ENCODE assay signal across 8 cellular contexts in genomic region chr7:1192171-1192676, GRCh38. TPM values are rescaled to one million over a fixed set of nuclear protein-coding genes. Genes with fewer than 3 reads are reported as not detected.
DNase-seq lines count a peak whose midpoint lies in the region; ATAC-seq, FAIRE-seq and TF ChIP-seq lines count a peak whose summit lies in the region.

No MANE protein-coding gene starts in this region.

- no peak overlapping the region for H3K14ac ChIP-seq in mesenchymal stem cell (ENCODE audit: low read length in 2 of 2)

- no peak overlapping the region for H2BK12ac ChIP-seq in mesenchymal stem cell (ENCODE audit: low read length in 2 of 2)

- H3K23ac ChIP-seq in mesenchymal stem cell (ENCODE audit: low read length in 2 of 2) = no peak overlapping the region

- WGBS in mesenchymal stem cell = 42% methylated on average over 15 of the region's 15 CpGs
- 57 to 62% methylated on average over 15 of the region's 15 CpGs for WGBS in aorta, 2 donors
- 53 to 61% methylated on average over 15 of the region's 15 CpGs for WGBS in pancreas, 2 donors

- H3K4me1 ChIP-seq in mesenchymal stem cell (ENCODE audit: control insufficient read depth, insufficient read depth, low read depth, low read length) (peaks cover 5% of the 10 kb centered on the region), aorta (ENCODE audit: control insufficient read depth in 1 of 2, insufficient read depth in 2 of 2, low read length in 2 of 2) (no peaks in the 10 kb centered on the region), pancreas (no peaks in the 10 kb centered on the region)

- peak overlapping the region; percentile 31 for H3K27ac Mint-ChIP-seq in activated T-cell treated with anti-CD3 and anti-CD28 coated beads, Interleukin-2, amount 50 U/mL, for 72 hours

- intact Hi-C loops in posterior vena cava (cut with DNase I) (no loop called here), aorta (cut with DNase I) (loop anchor here (5.0 kb wide), 2 partner anchors 220 to 280 kb away; no protein-coding TSS in a partner anchor), pancreas (cut with DNase I) (loop anchor here in 2 of 3 donors (10.0 kb wide), 1 partner anchor 243 kb away; no protein-coding TSS in a partner anchor)

- H3K18ac ChIP-seq in mesenchymal stem cell (ENCODE audit: low read depth in 1 of 2, low read length in 2 of 2) = no peak overlapping the region

- no peaks in the 10 kb centered on the region for H3K36me3 ChIP-seq in mesenchymal stem cell (ENCODE audit: control insufficient read depth in 1 of 2, insufficient read depth in 2 of 2, low read depth in 1 of 2, low read length in 2 of 2)
- no peaks in the 10 kb centered on the region for H3K36me3 ChIP-seq in aorta (ENCODE audit: control insufficient read depth in 1 of 2, insufficient read depth in 2 of 2, low read length in 1 of 2)
- H3K36me3 ChIP-seq in pancreas = no peaks in the 10 kb centered on the region

- no peak overlapping the region for H2AK5ac ChIP-seq in mesenchymal stem cell (ENCODE audit: low read length, severe bottlenecking)

- H3K36me3 Mint-ChIP-seq in activated T-cell treated with anti-CD3 and anti-CD28 coated beads, Interleukin-2, amount 50 U/mL, for 72 hours (ENCODE audit: insufficient read depth in 2 of 2) = peaks cover 2 to 6% of the 10 kb centered on the region in 2 donors

- FAIRE-seq in pancreas (lab: Jason Lieb, UNC) = no peak

- H3K27me3 ChIP-seq in mesenchymal stem cell (ENCODE audit: control insufficient read depth in 1 of 2, insufficient read depth in 1 of 2, low read length in 2 of 2) (peaks cover 24 to 50% of the 10 kb centered on the region in 2 experiments), aorta (ENCODE audit: control insufficient read depth in 1 of 2, insufficient read depth in 2 of 2, low read length in 1 of 2) (no peaks in the 10 kb centered on the region), pancreas (peaks cover 0 to 4% (median 0%) of the 10 kb centered on the region in 4 donors)

- peaks cover 12% of the 10 kb centered on the region for H3K4me1 Mint-ChIP-seq in activated T-cell treated with anti-CD3 and anti-CD28 coated beads, Interleukin-2, amount 50 U/mL, for 72 hours (ENCODE audit: low read depth)

- H3K4me3 ChIP-seq in mesenchymal stem cell (ENCODE audit: insufficient read depth in 1 of 2, low read depth in 1 of 2, low read length in 2 of 2) (no peak overlapping the region), aorta (ENCODE audit: low read length in 2 of 2) (no peak overlapping the region), pancreas (no peak overlapping the region)

- H2AFZ ChIP-seq in mesenchymal stem cell (ENCODE audit: low read depth, low read length) = no peak overlapping the region

- no peak overlapping the region for H2BK5ac ChIP-seq in mesenchymal stem cell (ENCODE audit: low read depth, low read length, poor library complexity, severe bottlenecking)

- no peak overlapping the region for H3K4me2 ChIP-seq in mesenchymal stem cell (ENCODE audit: low read length, poor library complexity, severe bottlenecking)

- no peak for TF ChIP-seq CTCF in pancreas (IDR thresholded peaks at IDR 0.05)

- no peak overlapping the region for H3K27ac ChIP-seq in mesenchymal stem cell (ENCODE audit: low read length, poor library complexity, severe bottlenecking)
- H3K27ac ChIP-seq in aorta (ENCODE audit: low read depth in 1 of 2, low read length in 2 of 2) = no peak overlapping the region
- no peak overlapping the region for H3K27ac ChIP-seq in pancreas

- H4K8ac ChIP-seq in mesenchymal stem cell (ENCODE audit: low read length) = peak overlapping the region; percentile 64

- H3K9me3 ChIP-seq in mesenchymal stem cell (ENCODE audit: control insufficient read depth, low read length) = no peaks in the 10 kb centered on the region
- H3K9me3 ChIP-seq in aorta (ENCODE audit: control insufficient read depth, low read length) = no peaks in the 10 kb centered on the region
- H3K9me3 ChIP-seq in pancreas = no peaks in the 10 kb centered on the region

- H2BK15ac ChIP-seq in mesenchymal stem cell (ENCODE audit: low read depth, poor library complexity, severe bottlenecking) = peak overlapping the region; percentile 88

- ATAC-seq in activated T-cell treated with anti-CD3 and anti-CD28 coated beads, Interleukin-2, amount 50 U/mL, for 72 hours (replicated peaks in 1 of 2) = peak; percentile 76 to 88
- ATAC-seq in aorta (ENCODE audit: low FRiP score) (no peak), pancreas (no peak)

- H3K4me3 Mint-ChIP-seq in activated T-cell treated with anti-CD3 and anti-CD28 coated beads, Interleukin-2, amount 50 U/mL, for 72 hours = peak overlapping the region; percentile 78 to 80

- no peaks in the 10 kb centered on the region for H3K79me1 ChIP-seq in mesenchymal stem cell (replicated peaks; ENCODE audit: low read length, poor library complexity, severe bottlenecking)

- H2BK120ac ChIP-seq in mesenchymal stem cell (ENCODE audit: low read depth, low read length) = no peak overlapping the region

- DNase-seq in ELR (ENCODE audit: low read depth) = peak; percentile 94
- peak; percentile 79 for DNase-seq in M059J (ENCODE audit: low read depth)
- DNase-seq in activated T-cell treated with anti-CD3 and anti-CD28 coated beads, Interleukin-2, amount 50 U/mL, for 72 hours = peak; percentile 37 to 42
- DNase-seq in mesenchymal stem cell = peak; percentile 90
- no peak for DNase-seq in posterior vena cava (ENCODE audit: low spot score)
- no peak for DNase-seq in aorta
- DNase-seq in pancreas = no peak
- DNase-seq in T1000 (lab: John Stamatoyannopoulos, UW) = no peak

- H3K9me3 Mint-ChIP-seq in activated T-cell treated with anti-CD3 and anti-CD28 coated beads, Interleukin-2, amount 50 U/mL, for 72 hours = peaks cover 2 to 13% of the 10 kb centered on the region in 2 donors

- H3K9ac ChIP-seq in mesenchymal stem cell (ENCODE audit: low read length) = no peak overlapping the region

- H3K4ac ChIP-seq in mesenchymal stem cell (ENCODE audit: low read depth in 1 of 2, low read length in 2 of 2) = no peak overlapping the region

- peak overlapping the region; percentile 1 for H4K91ac ChIP-seq in mesenchymal stem cell (ENCODE audit: low read length)

- peaks cover 22% of the 10 kb centered on the region for H3K27me3 Mint-ChIP-seq in activated T-cell treated with anti-CD3 and anti-CD28 coated beads, Interleukin-2, amount 50 U/mL, for 72 hours (ENCODE audit: low read depth)

RNA-seq across cellular contexts. Expression of gene ZFAND2A, which starts 32.2 kb away (rescaled TPM):
- 39.0 and 50.7 TPM in 2 replicates for total RNA-seq in M059J (2014; rRNA removed; shearing (Covaris generic))
- 10 to 100 TPM; 62.2 to 71.3 TPM for total RNA-seq in activated T-cell treated with anti-CD3 and anti-CD28 coated beads, Interleukin-2, amount 50 U/mL, for 72 hours
- 16.9 TPM for polyA plus RNA-seq in mesenchymal stem cell (2013, experiment 1 of 2)
- 17.7 TPM for polyA plus RNA-seq in mesenchymal stem cell (2013, experiment 2 of 2)
- total RNA-seq in posterior vena cava (10 to 100 TPM; 22.6 to 30.9 TPM), aorta (10 to 100 TPM; 18.8 to 24.8 TPM), pancreas (10 to 100 TPM in 3 of 6 donors, 1 to 10 TPM in 3; 6.1 to 21.7 (median 10.3) TPM)
- polyA plus RNA-seq in aorta (10 to 100 TPM; 54.7 to 64.6 TPM), pancreas (10 to 100 TPM; 31.9 to 35.0 TPM)

RNA-seq across cellular contexts. Expression of gene UNCX, which starts 40.4 kb away (rescaled TPM):
- not detected in 2 replicates for total RNA-seq in M059J (2014; rRNA removed; shearing (Covaris generic))
- total RNA-seq in activated T-cell treated with anti-CD3 and anti-CD28 coated beads, Interleukin-2, amount 50 U/mL, for 72 hours = not detected
- not detected for polyA plus RNA-seq in mesenchymal stem cell (2013, experiment 1 of 2)
- polyA plus RNA-seq in mesenchymal stem cell (2013, experiment 2 of 2) = not detected
- total RNA-seq in posterior vena cava (not detected), aorta (not detected), pancreas (not detected)
- polyA plus RNA-seq in aorta (not detected), pancreas (not detected)

Comparison
In these comparisons a context has a peak if more than half of its experiments do, and no peak if none do; other contexts are left out.
1. DNase-seq: peak in ELR (single experiment), M059J (single experiment), activated T-cell treated with anti-CD3 and anti-CD28 coated beads, Interleukin-2, amount 50 U/mL, for 72 hours (2 of 2) and mesenchymal stem cell (single experiment); none in posterior vena cava (single experiment), aorta (0 of 2), pancreas (0 of 6) and T1000 (single experiment).
2. ATAC-seq: peak in activated T-cell treated with anti-CD3 and anti-CD28 coated beads, Interleukin-2, amount 50 U/mL, for 72 hours (2 of 2); none in aorta (single experiment) and pancreas (0 of 4).
3. intact Hi-C loops: an anchor here in aorta (5.0 kb wide) and pancreas (10.0 kb wide); none called in posterior vena cava.